ENCODE assay signal across 9 cellular contexts in genomic region chr15:76059320-76060097, GRCh38. TPM values are rescaled to one million over a fixed set of nuclear protein-coding genes. Genes with fewer than 3 reads are reported as not detected.
DNase-seq lines count a peak whose midpoint lies in the region; ATAC-seq and TF ChIP-seq lines count a peak whose summit lies in the region.
"Had no signal": no experiment of that assay in that cellular context is flagged by ENCODE, and none has a peak within 500 bp of the region (broad histone marks: within the 10 kb centered on the region; RNA-seq: fewer than 3 reads in every experiment).

TSS of gene TMEM266 (plus strand) at chr15:76059985. CDS start at chr15:76134264, 74,279 bp downstream.

- no peak for TF ChIP-seq CTCF in foreskin fibroblast (IDR thresholded peaks at IDR 0.05; ENCODE audit: low read depth, low read length)

- peak within 1 kb of the TSS in 2 of 10 donors; percentile 43 to 76 for H3K27ac Mint-ChIP-seq in naive thymus-derived CD8-positive, alpha-beta T cell

- POLR2A ChIA-PET in naive thymus-derived CD8-positive, alpha-beta T cell (lab: Charles Lee): no interaction called here

- DNase-seq in activated CD4-positive, alpha-beta T cell treated with anti-CD3 and anti-CD28 coated beads for 4 hours: peak; percentile 4 to 15
- no peak for DNase-seq in activated CD4-positive, alpha-beta T cell treated with anti-CD3 and anti-CD28 coated beads, Interleukin-2, amount 50 U/mL, for 4 hours
- DNase-seq in NCI-H1092 treated with DMSO at 0.1 percent for 48 hours (lab: John Stamatoyannopoulos, UW) (peak; percentile 34), foreskin fibroblast (peak; percentile 16 to 67)
- peak; percentile 59 for DNase-seq in activated CD8-positive, alpha-beta memory T cell treated with anti-CD3 and anti-CD28 coated beads, Interleukin-2, amount 50 U/mL, for 48 hours
- peak in 3 of 10 donors; percentile 14 to 27 (median 17) for DNase-seq in naive thymus-derived CD8-positive, alpha-beta T cell

- peak within 1 kb of the TSS; percentile 50 to 62 for H3K4me3 ChIP-seq in foreskin fibroblast (ENCODE audit: low read depth in 1 of 2, low read length in 2 of 2)

- no peaks in the 10 kb centered on the region for H3K9me3 Mint-ChIP-seq in naive thymus-derived CD8-positive, alpha-beta T cell

- peak; percentile 24 to 48 for ATAC-seq in naive thymus-derived CD8-positive, alpha-beta T cell
- ATAC-seq in HG02840 (IDR thresholded peaks at IDR 0.05; ENCODE audit: low FRiP score, unreplicated experiment): no peak
- ATAC-seq in GM21786 (IDR thresholded peaks at IDR 0.05; ENCODE audit: unreplicated experiment): no peak

- H3K36me3 Mint-ChIP-seq in naive thymus-derived CD8-positive, alpha-beta T cell: no peaks in the 10 kb centered on the region

- H3K4me1 Mint-ChIP-seq in naive thymus-derived CD8-positive, alpha-beta T cell: peaks cover 7 to 29% (median 16%) of the 10 kb centered on the region in 4 donors

- H3K27me3 Mint-ChIP-seq in naive thymus-derived CD8-positive, alpha-beta T cell: peaks cover 41 to 77% (median 53%) of the 10 kb centered on the region in 5 donors

- H3K4me3 Mint-ChIP-seq in naive thymus-derived CD8-positive, alpha-beta T cell: peak within 1 kb of the TSS; percentile 71 to 89 (median 84)

RNA-seq across cellular contexts. Expression of gene TMEM266, which starts in this region (rescaled TPM):
- not detected for total RNA-seq in naive thymus-derived CD8-positive, alpha-beta T cell
- polyA plus RNA-seq in naive thymus-derived CD8-positive, alpha-beta T cell: not detected
- total RNA-seq: glomerular endothelial cell had no signal

Comparison
In these comparisons a context has a peak if more than half of its experiments do, and no peak if none do; other contexts are left out.
1. DNase-seq: peak in activated CD4-positive, alpha-beta T cell treated with anti-CD3 and anti-CD28 coated beads for 4 hours (2 of 2), NCI-H1092 treated with DMSO at 0.1 percent for 48 hours (single experiment), activated CD8-positive, alpha-beta memory T cell treated with anti-CD3 and anti-CD28 coated beads, Interleukin-2, amount 50 U/mL, for 48 hours (single experiment) and foreskin fibroblast (2 of 2); none in activated CD4-positive, alpha-beta T cell treated with anti-CD3 and anti-CD28 coated beads, Interleukin-2, amount 50 U/mL, for 4 hours (0 of 2).
2. Peak in ATAC-seq in naive thymus-derived CD8-positive, alpha-beta T cell; RNA of the gene not detected or under 1 TPM.